Comparison of ENCODE assay signal across 16 cellular contexts in the genomic region with DNA sequence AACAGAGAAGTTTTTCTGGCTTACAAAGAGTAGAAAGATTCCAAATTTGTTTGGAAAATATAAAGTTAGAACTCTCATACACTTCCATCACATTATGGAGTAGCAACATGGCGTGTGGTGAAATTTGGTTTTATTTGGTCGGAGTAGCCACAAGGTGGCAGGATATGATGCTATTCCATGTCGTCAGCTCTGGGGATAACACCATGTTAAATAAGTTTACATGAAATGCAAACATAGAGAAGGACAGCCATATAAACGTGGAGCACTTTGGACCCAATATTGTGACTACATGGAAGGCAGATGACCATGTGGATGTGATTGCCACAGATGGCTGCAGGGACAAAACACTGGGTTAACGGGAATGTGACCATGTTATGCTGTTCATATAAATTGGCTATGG. TPM values are rescaled to one million over a fixed set of nuclear protein-coding genes. Genes with fewer than 3 reads are reported as not detected.
DNase-seq lines count a peak whose midpoint lies in the region; ATAC-seq and TF ChIP-seq lines count a peak whose summit lies in the region.
"Had no signal": no experiment of that assay in that cellular context is flagged by ENCODE, and none has a peak within 500 bp of the region (broad histone marks: within the 10 kb centered on the region; RNA-seq: fewer than 3 reads in every experiment).

No MANE protein-coding gene starts in this region.

- DNase-seq in Calu3 (peak; percentile 10), H7 (peak; percentile 15), iPS DF 6.9 (ENCODE audit: low read depth, low spot score) (peak; percentile 18), NOMO-1 treated with dmso at 0.1 percent for 144 hours (lab: John Stamatoyannopoulos, UW; ENCODE audit: unreplicated experiment) (no peak), right cardiac atrium (no peak)
- DNase-seq: aorta, C1 segment of cervical spinal cord, IMR-90, mesenchymal stem cell, NCI-H1694 treated with DMSO at 0.1 percent for 48 hours, nucleus accumbens had no signal

- peaks cover 3% of the 10 kb centered on the region for H3K9me3 Mint-ChIP-seq in Calu3 (ENCODE audit: low read depth, unreplicated experiment)

- BruUV-seq in Calu3 (replicated peaks; lab: Mats Ljungman, UMichigan), result no TSS peak

- H3K27me3 ChIP-seq in H7 (ENCODE audit: control insufficient read depth, insufficient read depth, low read length) (no peaks in the 10 kb centered on the region), OCI-LY3 (ENCODE audit: low read depth, low read length) (no peaks in the 10 kb centered on the region), iPS DF 6.9 (ENCODE audit: control insufficient read depth, insufficient read depth, low read length) (no peaks in the 10 kb centered on the region), right cardiac atrium (ENCODE audit: control insufficient read depth, insufficient read depth) (no peaks in the 10 kb centered on the region)

- no peak overlapping the region for H3K4me3 ChIP-seq in H7 (ENCODE audit: insufficient read depth, low read depth, low read length)
- no peak overlapping the region for H3K4me3 ChIP-seq in OCI-LY3 (ENCODE audit: low read length)
- no peak overlapping the region for H3K4me3 ChIP-seq in iPS DF 6.9 (ENCODE audit: low read length)
- no peak overlapping the region for H3K4me3 ChIP-seq in right cardiac atrium (ENCODE audit: low read length)

- TF ChIP-seq CTCF in Calu3 (IDR thresholded peaks at IDR 0.05; ENCODE audit: unreplicated experiment), result no peak
- peak; percentile 54 for TF ChIP-seq CTCF in OCI-LY3 (IDR thresholded peaks at IDR 0.05; ENCODE audit: low read depth, low read length)

- no peak overlapping the region for H3K4me2 ChIP-seq in OCI-LY3 (ENCODE audit: low read length)

- no peaks in the 10 kb centered on the region for H3K4me1 ChIP-seq in OCI-LY3 (ENCODE audit: low read length)
- H3K4me1 ChIP-seq in iPS DF 6.9 (ENCODE audit: control insufficient read depth, insufficient read depth, low read length), result no peaks in the 10 kb centered on the region
- H3K4me1 ChIP-seq in right cardiac atrium (ENCODE audit: control insufficient read depth, insufficient read depth, low read length), result no peaks in the 10 kb centered on the region

- no CpG with 5 or more reads among the region's 5 CpGs for WGBS in iPS DF 6.9 (ENCODE audit: insufficient coverage, insufficient read length)
- WGBS in right cardiac atrium, result 63% methylated on average over 5 of the region's 5 CpGs

- no peak overlapping the region for H3K4me3 Mint-ChIP-seq in Calu3 (ENCODE audit: low read depth, unreplicated experiment)
- H3K4me3 Mint-ChIP-seq: stimulated activated naive CD8-positive, alpha-beta T cell treated with anti-CD3 and anti-CD28 coated beads, Interleukin-15, Interleukin-2, amounts not matched to agents 100 ng/mL and 50 ng/mL, for 24 hours had no signal

- no peaks in the 10 kb centered on the region for H3K36me3 ChIP-seq in H7 (replicated peaks; ENCODE audit: control insufficient read depth, insufficient read depth, low read length)
- H3K36me3 ChIP-seq in OCI-LY3 (replicated peaks; ENCODE audit: low read depth, low read length), result no peaks in the 10 kb centered on the region
- H3K36me3 ChIP-seq in iPS DF 6.9 (ENCODE audit: control insufficient read depth, insufficient read depth, low read length), result no peaks in the 10 kb centered on the region

- H2AFZ ChIP-seq in OCI-LY3 (ENCODE audit: low read depth, low read length), result no peak overlapping the region

- H3K27me3 Mint-ChIP-seq in Calu3 (ENCODE audit: unreplicated experiment), result no peaks in the 10 kb centered on the region
- H3K27me3 Mint-ChIP-seq: stimulated activated naive CD8-positive, alpha-beta T cell treated with anti-CD3 and anti-CD28 coated beads, Interleukin-15, Interleukin-2, amounts not matched to agents 100 ng/mL and 50 ng/mL, for 24 hours had no signal

- H3K27ac Mint-ChIP-seq in Calu3 (ENCODE audit: unreplicated experiment), result no peak overlapping the region
- H3K27ac Mint-ChIP-seq: stimulated activated naive CD8-positive, alpha-beta T cell treated with anti-CD3 and anti-CD28 coated beads, Interleukin-15, Interleukin-2, amounts not matched to agents 100 ng/mL and 50 ng/mL, for 24 hours had no signal

- no peaks in the 10 kb centered on the region for H3K4me1 Mint-ChIP-seq in Calu3 (ENCODE audit: low read depth, unreplicated experiment)

- no peaks in the 10 kb centered on the region for H3K79me2 ChIP-seq in OCI-LY3 (ENCODE audit: low read length)

- no peak overlapping the region for H3K9ac ChIP-seq in OCI-LY3 (ENCODE audit: low read length)

- H3K27ac ChIP-seq in OCI-LY3 (ENCODE audit: low read length) (no peak overlapping the region), iPS DF 6.9 (ENCODE audit: low read length) (no peak overlapping the region), right cardiac atrium (ENCODE audit: low read length) (no peak overlapping the region)

- H3K9me3 ChIP-seq in OCI-LY3 (ENCODE audit: insufficient read depth, low read length) (no peaks in the 10 kb centered on the region), iPS DF 6.9 (ENCODE audit: control insufficient read depth, insufficient read depth, low read length) (no peaks in the 10 kb centered on the region), right cardiac atrium (ENCODE audit: control insufficient read depth, low read length) (no peaks in the 10 kb centered on the region)

- ATAC-seq in HG03135 (IDR thresholded peaks at IDR 0.05; ENCODE audit: unreplicated experiment) (no peak), right cardiac atrium (no peak)

- intact Hi-C loops in Calu3 (cut with micrococcal nuclease; ENCODE audit: unreplicated experiment), result loop anchor here (1.0 to 5.0 kb wide), 2 partner anchors 261 to 580 kb away; no protein-coding TSS in a partner anchor
- intact Hi-C loops in right cardiac atrium (cut with DNase I), result no loop called here

- CTCF ChIA-PET in Calu3 (lab: Charles Lee), result interaction anchor here (0.7 kb wide), 1 partner anchor 728 kb away, joined by 5 read pairs; no protein-coding TSS in a partner anchor

- H3K36me3 Mint-ChIP-seq in Calu3 (ENCODE audit: insufficient read depth, unreplicated experiment), result no peaks in the 10 kb centered on the region

- H4K20me1 ChIP-seq in OCI-LY3 (ENCODE audit: insufficient read depth, low read length), result no peaks in the 10 kb centered on the region

RNA-seq across cellular contexts. Expression of a gene that starts 21.1 kb away (rescaled TPM):
- total RNA-seq in Calu3 (2022) (not detected in 2 replicates), right cardiac atrium (not detected)
- total RNA-seq in H7 (2014; rRNA removed; shearing (Covaris generic)), result not detected in 2 replicates
- polyA plus RNA-seq in right cardiac atrium, result not detected
- total RNA-seq: aorta; dermis microvascular lymphatic vessel endothelial cell; IMR-90; T-helper 2 cell treated with Interferon-gamma antibody and Interleukin-4, amounts not matched to agents 100 ng/mL and 5 ng/mL, for 36 hours had no signal
- polyA plus RNA-seq: aorta, IMR-90 had no signal

RNA-seq across cellular contexts. Expression of a gene that starts 30.8 kb away (rescaled TPM):
- not detected in 2 replicates for total RNA-seq in Calu3 (2022)
- total RNA-seq in H7 (2014; rRNA removed; shearing (Covaris generic)), result not detected in 2 replicates
- not detected for total RNA-seq in right cardiac atrium
- not detected for polyA plus RNA-seq in right cardiac atrium
- total RNA-seq: aorta; dermis microvascular lymphatic vessel endothelial cell; IMR-90; T-helper 2 cell treated with Interferon-gamma antibody and Interleukin-4, amounts not matched to agents 100 ng/mL and 5 ng/mL, for 36 hours had no signal
- polyA plus RNA-seq: aorta, IMR-90 had no signal

RNA-seq across cellular contexts. Expression of a gene that starts 48.8 kb away (rescaled TPM):
- total RNA-seq in Calu3 (2022) (not detected in 2 replicates), right cardiac atrium (not detected)
- not detected in 2 replicates for total RNA-seq in H7 (2014; rRNA removed; shearing (Covaris generic))
- polyA plus RNA-seq in right cardiac atrium, result not detected
- total RNA-seq: aorta; dermis microvascular lymphatic vessel endothelial cell; IMR-90; T-helper 2 cell treated with Interferon-gamma antibody and Interleukin-4, amounts not matched to agents 100 ng/mL and 5 ng/mL, for 36 hours had no signal
- polyA plus RNA-seq: aorta, IMR-90 had no signal

RNA-seq across cellular contexts. Expression of a gene that starts 55.6 kb away (rescaled TPM):
- not detected in 2 replicates for total RNA-seq in Calu3 (2022)
- total RNA-seq in H7 (2014; rRNA removed; shearing (Covaris generic)), result not detected in 2 replicates
- total RNA-seq in right cardiac atrium, result not detected
- not detected for polyA plus RNA-seq in right cardiac atrium
- total RNA-seq: aorta; dermis microvascular lymphatic vessel endothelial cell; IMR-90; T-helper 2 cell treated with Interferon-gamma antibody and Interleukin-4, amounts not matched to agents 100 ng/mL and 5 ng/mL, for 36 hours had no signal
- polyA plus RNA-seq: aorta, IMR-90 had no signal

Comparison
In these comparisons a context has a peak if more than half of its experiments do, and no peak if none do; other contexts are left out.
1. DNase-seq: peak in Calu3 (single experiment), H7 (single experiment) and iPS DF 6.9 (single experiment); none in NOMO-1 treated with dmso at 0.1 percent for 144 hours (single experiment) and right cardiac atrium (0 of 3).